20 cellular contexts compared by ENCODE assay signal in the genomic region with DNA sequence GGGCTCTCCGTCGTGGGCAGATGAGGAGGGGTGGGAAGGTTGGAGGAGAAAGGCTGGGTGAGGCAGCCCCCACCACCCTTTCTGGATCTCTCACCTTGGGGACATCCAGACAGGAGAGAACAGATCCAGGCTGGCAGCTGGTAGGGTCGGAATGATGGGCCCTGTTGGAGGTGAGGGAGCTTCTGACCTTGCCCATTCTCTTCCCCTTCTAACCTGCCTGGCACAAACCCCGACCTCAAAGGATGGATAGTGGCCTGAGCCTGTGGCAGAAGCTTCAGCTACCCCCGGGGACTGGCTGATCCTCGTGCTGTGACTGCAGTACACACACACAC. TPM values are rescaled to one million over a fixed set of nuclear protein-coding genes. Genes with fewer than 3 reads are reported as not detected.
DNase-seq lines count a peak whose midpoint lies in the region; ATAC-seq and TF ChIP-seq lines count a peak whose summit lies in the region.
"Had no signal": no experiment of that assay in that cellular context is flagged by ENCODE, and none has a peak within 500 bp of the region (broad histone marks: within the 10 kb centered on the region; RNA-seq: fewer than 3 reads in every experiment).

No MANE protein-coding gene starts in this region.

- TF ChIP-seq CTCF in Peyer's patch (IDR thresholded peaks at IDR 0.05), result no peak

- TF ChIP-seq POLR2A in Peyer's patch (IDR thresholded peaks at IDR 0.05), result no peak

- DNase-seq in activated T-cell treated with anti-CD3 and anti-CD28 coated beads, Interleukin-2, amount 50 U/mL, for 24 hours, result peak; percentile 9
- no peak for DNase-seq in activated T-cell treated with anti-CD3 and anti-CD28 coated beads for 4 hours
- DNase-seq in Peyer's patch, result peak in 2 of 3 donors; percentile 24
- DNase-seq in mesenteric fat pad (ENCODE audit: low spot score), result peak; percentile 75
- DNase-seq in DMS79 (lab: John Stamatoyannopoulos, UW), result no peak
- DNase-seq in DMS79 treated with DMSO at 0.1 percent for 48 hours (lab: John Stamatoyannopoulos, UW), result no peak
- DNase-seq: DMS 273 treated with DMSO at 0.1 percent for 48 hours, IMR-90, Kasumi-1, MM.1S, NCI-H1092 treated with DMSO at 0.1 percent for 48 hours, NCI-H1694, NCI-H510A treated with DMSO at 0.1 percent for 48 hours, NCI-H82 had no signal

- H3K4me1 Mint-ChIP-seq in activated T-cell treated with anti-CD3 and anti-CD28 coated beads, Interleukin-2, amount 50 U/mL, for 24 hours (ENCODE audit: low read depth), result no peaks in the 10 kb centered on the region

- no peaks in the 10 kb centered on the region for H3K36me3 ChIP-seq in Peyer's patch

- H3K27ac ChIP-seq in Peyer's patch (no peak overlapping the region), temporal lobe (ENCODE audit: low read depth, low read length) (peak overlapping the region; percentile 72)
- H3K27ac ChIP-seq: PC-9 had no signal

- ATAC-seq in GM19351 (IDR thresholded peaks at IDR 0.05; ENCODE audit: unreplicated experiment), result no peak

- no peaks in the 10 kb centered on the region for H3K9me3 ChIP-seq in Peyer's patch

- H3K27me3 Mint-ChIP-seq in activated T-cell treated with anti-CD3 and anti-CD28 coated beads, Interleukin-2, amount 50 U/mL, for 24 hours, result no peaks in the 10 kb centered on the region

- no peaks in the 10 kb centered on the region for H3K4me1 ChIP-seq in Peyer's patch

- no peak overlapping the region for H3K4me3 ChIP-seq in Peyer's patch
- H3K4me3 ChIP-seq: PC-9 had no signal

- H3K4me3 Mint-ChIP-seq in activated T-cell treated with anti-CD3 and anti-CD28 coated beads, Interleukin-2, amount 50 U/mL, for 24 hours, result no peak overlapping the region

- H3K9me3 Mint-ChIP-seq in activated T-cell treated with anti-CD3 and anti-CD28 coated beads, Interleukin-2, amount 50 U/mL, for 24 hours, result no peaks in the 10 kb centered on the region

- H3K36me3 Mint-ChIP-seq in activated T-cell treated with anti-CD3 and anti-CD28 coated beads, Interleukin-2, amount 50 U/mL, for 24 hours (ENCODE audit: low read depth), result no peaks in the 10 kb centered on the region

- H3K27ac Mint-ChIP-seq in activated T-cell treated with anti-CD3 and anti-CD28 coated beads, Interleukin-2, amount 50 U/mL, for 24 hours, result no peak overlapping the region

- no peaks in the 10 kb centered on the region for H3K27me3 ChIP-seq in Peyer's patch

RNA-seq across cellular contexts. Expression of a gene that starts 6.0 kb away (rescaled TPM):
- total RNA-seq in Peyer's patch (not detected), mesenteric fat pad (not detected), temporal lobe (not detected)
- total RNA-seq: A172, H4, HT1080, IMR-90, PC-9 had no signal

RNA-seq across cellular contexts. Expression of a gene that starts 29.2 kb away (rescaled TPM):
- not detected for total RNA-seq in Peyer's patch
- not detected for total RNA-seq in mesenteric fat pad
- total RNA-seq in temporal lobe, result 0.74 TPM
- total RNA-seq: A172, IMR-90, PC-9 had no signal

RNA-seq across cellular contexts. Expression of a gene that starts 33.5 kb away (rescaled TPM):
- under 1 TPM in 1 of 4 donors, not detected in 3; 0.27 TPM for total RNA-seq in Peyer's patch
- 1.3 TPM for total RNA-seq in mesenteric fat pad
- total RNA-seq in temporal lobe, result 8.4 TPM

RNA-seq across cellular contexts. Expression of a gene that starts 34.1 kb away (rescaled TPM):
- total RNA-seq in Peyer's patch (10 to 100 TPM in 1 of 4 donors, 1 to 10 TPM in 3; 3.3 to 39.6 (median 6.8) TPM), mesenteric fat pad (29.0 TPM), temporal lobe (4.9 TPM)

RNA-seq across cellular contexts. Expression of a gene that starts 50.4 kb away (rescaled TPM):
- total RNA-seq in Peyer's patch, result 10 to 100 TPM in 2 of 4 donors, 1 to 10 TPM in 2; 4.7 to 19.8 (median 8.3) TPM
- 42.5 TPM for total RNA-seq in mesenteric fat pad
- 30.0 TPM for total RNA-seq in temporal lobe

Comparison
In these comparisons a context has a peak if more than half of its experiments do, and no peak if none do; other contexts are left out.
1. DNase-seq: peak in activated T-cell treated with anti-CD3 and anti-CD28 coated beads, Interleukin-2, amount 50 U/mL, for 24 hours (single experiment), Peyer's patch (2 of 3) and mesenteric fat pad (single experiment); none in activated T-cell treated with anti-CD3 and anti-CD28 coated beads for 4 hours (single experiment), DMS79 (single experiment) and DMS79 treated with DMSO at 0.1 percent for 48 hours (single experiment).